1 cellular context compared by ENCODE assay signal in the genomic region with DNA sequence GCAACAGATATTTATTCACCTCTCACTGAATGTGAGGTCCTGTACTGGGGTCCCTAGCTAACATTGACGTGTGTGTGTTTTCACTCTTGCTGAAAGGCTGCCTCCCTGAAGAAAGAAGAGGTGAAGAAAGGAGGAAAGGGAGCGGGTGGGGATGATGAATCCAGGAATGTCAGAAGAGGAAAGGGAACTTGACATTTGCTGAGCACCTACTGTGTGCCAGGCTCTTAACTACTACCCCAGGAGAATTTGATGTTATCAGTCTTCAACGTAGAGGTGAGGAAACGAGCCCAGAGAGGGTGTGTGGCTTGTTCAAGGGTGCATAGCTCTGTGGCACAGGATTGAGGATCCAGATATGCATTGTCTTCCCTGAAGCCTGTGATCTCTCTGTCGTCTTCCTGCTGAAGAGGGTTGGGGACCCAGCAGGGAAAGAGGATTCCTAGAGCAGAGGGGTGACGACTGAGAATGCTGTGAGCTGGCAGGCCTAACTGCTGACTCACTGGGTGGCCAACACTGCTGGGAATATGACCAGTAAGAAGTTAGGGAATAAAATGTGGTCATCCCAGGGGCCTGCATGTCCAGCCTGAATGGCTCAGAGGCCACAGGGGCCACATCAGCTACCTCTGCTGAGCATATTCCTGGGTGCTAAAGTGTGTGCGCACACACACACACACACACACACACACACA.
TF ChIP-seq lines count a peak whose summit lies in the region.

No MANE protein-coding gene starts in this region.

TF ChIP-seq in HepG2, 621 proteins besides CTCF, POLR2A, EP300 and RAD21:
- TF ChIP-seq, protein P1, sequence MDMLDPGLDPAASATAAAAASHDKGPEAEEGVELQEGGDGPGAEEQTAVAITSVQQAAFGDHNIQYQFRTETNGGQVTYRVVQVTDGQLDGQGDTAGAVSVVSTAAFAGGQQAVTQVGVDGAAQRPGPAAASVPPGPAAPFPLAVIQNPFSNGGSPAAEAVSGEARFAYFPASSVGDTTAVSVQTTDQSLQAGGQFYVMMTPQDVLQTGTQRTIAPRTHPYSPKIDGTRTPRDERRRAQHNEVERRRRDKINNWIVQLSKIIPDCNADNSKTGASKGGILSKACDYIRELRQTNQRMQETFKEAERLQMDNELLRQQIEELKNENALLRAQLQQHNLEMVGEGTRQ (IDR thresholded peaks at IDR 0.05; ENCODE audit: low read depth, low read length), result no peak
- TF ChIP-seq, protein P1 (CRISPR knock-in tag; IDR thresholded peaks at IDR 0.05; ENCODE audit: borderline replicate concordance), result no peak
- peak; percentile 48; the same call in 1 of the 2 replicates for TF ChIP-seq NFE2L2 (IDR thresholded peaks at IDR 0.05; ENCODE audit: low read length)
- TF ChIP-seq ZKSCAN1 (IDR thresholded peaks at IDR 0.05; ENCODE audit: low read length), result peak; percentile 71; the same call in 1 of the 2 replicates
- no peak for TF ChIP-seq NFE2L1 (CRISPR knock-in tag; IDR thresholded peaks at IDR 0.05; ENCODE audit: borderline replicate concordance)
- TF ChIP-seq ZNF446 (CRISPR knock-in tag; IDR thresholded peaks at IDR 0.05), result no peak
- no peak for TF ChIP-seq REPIN1 (CRISPR knock-in tag; IDR thresholded peaks at IDR 0.05; ENCODE audit: borderline replicate concordance, low read depth)
- TF ChIP-seq ZSCAN12 (CRISPR knock-in tag; IDR thresholded peaks at IDR 0.05), result no peak
- no peak for TF ChIP-seq XBP1 (CRISPR knock-in tag; IDR thresholded peaks at IDR 0.05)
- no peak for TF ChIP-seq SOX13 (IDR thresholded peaks at IDR 0.05)
- no peak for TF ChIP-seq SOX13 (CRISPR knock-in tag; conservative IDR thresholded peaks at IDR 0.05 in 1 of 2, IDR thresholded peaks at IDR 0.05 in 1 of 2)
- TF ChIP-seq DRAP1 (CRISPR knock-in tag; IDR thresholded peaks at IDR 0.05), result no peak
- 0 out of 4 replicates have a peak, but pooled peaks of 1 of the 2 experiments have one; percentile 26 for TF ChIP-seq MAFK (conservative IDR thresholded peaks at IDR 0.05 in 1 of 2, IDR thresholded peaks at IDR 0.05 in 1 of 2; ENCODE audit: low read length in 2 of 2)
- 0 out of 2 replicates have a peak, but pooled peaks have one; percentile 28 for TF ChIP-seq ZNF619 (CRISPR knock-in tag; IDR thresholded peaks at IDR 0.05)
- TF ChIP-seq FUBP1 (CRISPR knock-in tag; IDR thresholded peaks at IDR 0.05; ENCODE audit: borderline replicate concordance), result no peak
- TF ChIP-seq ZNF44 (CRISPR knock-in tag; IDR thresholded peaks at IDR 0.05), result no peak
